In the genomic region with DNA sequence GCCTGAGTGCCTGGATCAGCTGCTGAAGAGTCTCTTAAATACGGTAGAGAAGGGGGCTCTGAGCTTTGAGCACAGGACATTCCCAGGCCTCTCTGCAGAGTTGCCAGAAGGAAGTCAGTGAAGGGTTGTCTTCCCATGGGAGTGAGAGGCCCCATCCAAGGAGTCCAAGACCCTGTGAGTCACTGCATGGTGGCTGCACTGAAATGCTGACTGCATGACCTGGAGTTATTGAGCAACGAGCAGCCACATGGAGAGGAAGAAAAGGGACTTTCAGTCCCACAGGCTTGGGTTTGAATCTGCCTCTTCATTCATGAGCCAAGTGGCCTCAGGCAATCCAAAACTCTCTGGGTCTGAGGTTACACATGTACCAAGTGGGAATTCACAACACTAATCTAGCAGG, we compare ENCODE assay signal across 16 cellular contexts.
DNase-seq lines count a peak whose midpoint lies in the region; ATAC-seq and TF ChIP-seq lines count a peak whose summit lies in the region.
"Had no signal": no experiment of that assay in that cellular context is flagged by ENCODE, and none has a peak within 500 bp of the region (broad histone marks: within the 10 kb centered on the region; RNA-seq: fewer than 3 reads in every experiment).

No MANE protein-coding gene starts in this region.

- no peaks in the 10 kb centered on the region for H3K4me1 ChIP-seq in breast epithelium
- H3K4me1 ChIP-seq in mammary epithelial cell (ENCODE audit: insufficient read depth, low read length), result peaks cover 18% of the 10 kb centered on the region
- H3K4me1 ChIP-seq in right cardiac atrium (ENCODE audit: control insufficient read depth, insufficient read depth, low read length), result no peaks in the 10 kb centered on the region
- H3K4me1 ChIP-seq in subcutaneous abdominal adipose tissue (ENCODE audit: control insufficient read depth in 5 of 5, insufficient read depth in 5 of 5, low read length in 5 of 5), result peaks cover 5 to 33% (median 20%) of the 10 kb centered on the region in 5 donors
- H3K4me1 ChIP-seq: BE2C, gastrocnemius medialis had no signal

- no peaks in the 10 kb centered on the region for H3K27me3 ChIP-seq in breast epithelium
- no peaks in the 10 kb centered on the region for H3K27me3 ChIP-seq in mammary epithelial cell (ENCODE audit: insufficient read depth, low read length)
- no peaks in the 10 kb centered on the region for H3K27me3 ChIP-seq in right cardiac atrium (ENCODE audit: control insufficient read depth, insufficient read depth)
- H3K27me3 ChIP-seq in subcutaneous abdominal adipose tissue (ENCODE audit: control insufficient read depth in 5 of 5, insufficient read depth in 4 of 5, low read length in 5 of 5), result no peaks in the 10 kb centered on the region
- H3K27me3 ChIP-seq: BE2C, gastrocnemius medialis had no signal

- dilution Hi-C loops in mammary epithelial cell (cut with HindIII; ENCODE audit: low sequenced_read_pairs), result no loop called here

- no peak overlapping the region for H3K4me2 ChIP-seq in mammary epithelial cell (ENCODE audit: insufficient read depth, low read depth, low read length)

- H3K9me3 Mint-ChIP-seq in MCF 10A (ENCODE audit: unreplicated experiment), result no peaks in the 10 kb centered on the region
- H3K9me3 Mint-ChIP-seq: activated CD4-positive, alpha-beta T cell treated with anti-CD3 and anti-CD28 coated beads, Interleukin-2, amount 10 ng/mL, durations not matched to agents 24 days and 14 days; dendritic cell treated with granulocyte-macrophage colony-stimulating factor and Interleukin-4, amounts not matched to agents 40 ng/mL and 50 ng/mL, for 4 days had no signal

- H3K4me3 ChIP-seq in breast epithelium (no peak overlapping the region), mammary epithelial cell (replicated peaks in 1 of 3; ENCODE audit: insufficient read depth in 1 of 3, low read depth in 2 of 3, low read length in 3 of 3) (no peak overlapping the region), right cardiac atrium (ENCODE audit: low read length) (no peak overlapping the region), subcutaneous abdominal adipose tissue (ENCODE audit: low read depth in 1 of 5, low read length in 5 of 5) (no peak overlapping the region)
- H3K4me3 ChIP-seq: gastrocnemius medialis had no signal

- BruUV-seq in MCF 10A (replicated peaks; lab: Mats Ljungman, UMichigan) (no TSS peak), mammary epithelial cell (replicated peaks; lab: Mats Ljungman, UMichigan) (no TSS peak)

- POLR2A ChIA-PET in MCF 10A (lab: Yijun Ruan, JAX), result no interaction called here

- H3K4me1 Mint-ChIP-seq in MCF 10A (ENCODE audit: insufficient read depth, unreplicated experiment), result peaks cover 7% of the 10 kb centered on the region
- H3K4me1 Mint-ChIP-seq: activated CD4-positive, alpha-beta T cell treated with anti-CD3 and anti-CD28 coated beads, Interleukin-2, amount 10 ng/mL, durations not matched to agents 24 days and 14 days had no signal

- H2AFZ ChIP-seq in mammary epithelial cell (ENCODE audit: low read depth, low read length), result no peak overlapping the region

- H3K9ac ChIP-seq in mammary epithelial cell (ENCODE audit: insufficient read depth, low read length) (no peak overlapping the region), subcutaneous abdominal adipose tissue (ENCODE audit: low read length in 5 of 5) (no peak overlapping the region)

- peak; percentile 71 to 82 for ATAC-seq in right cardiac atrium

- H3K27ac ChIP-seq in breast epithelium (no peak overlapping the region), mammary epithelial cell (ENCODE audit: insufficient read depth, low read depth, low read length) (no peak overlapping the region), right cardiac atrium (ENCODE audit: low read length) (no peak overlapping the region), subcutaneous abdominal adipose tissue (ENCODE audit: low read depth, low read length) (peak overlapping the region; percentile 37)
- H3K27ac ChIP-seq: gastrocnemius medialis had no signal

- CTCF ChIA-PET in MCF 10A (lab: Yijun Ruan, JAX), result interaction anchor here (0.8 to 2.0 kb wide), 3 partner anchors 9 to 24 kb away, joined by 3 to 7 read pairs (median 3); no protein-coding TSS in a partner anchor
- CTCF ChIA-PET in mammary epithelial cell (lab: Charles Lee; ENCODE audit: low non-redundant PET), result no interaction called here

- intact Hi-C loops in MCF 10A (cut with micrococcal nuclease) (no loop called here), breast epithelium (cut with DNase I; ENCODE audit: low total_unique reads) (no loop called here), mammary epithelial cell (cut with micrococcal nuclease) (no loop called here), right cardiac atrium (cut with DNase I) (no loop called here)

- DNase-seq in MCF 10A (ENCODE audit: unreplicated experiment), result peak; percentile 81
- no peak for DNase-seq in breast epithelium (ENCODE audit: low spot score in 2 of 2)
- peak; percentile 77 for DNase-seq in mammary epithelial cell
- DNase-seq in right cardiac atrium, result peak in 2 of 3 donors; percentile 52 to 62
- no peak for DNase-seq in AML-193 (lab: John Stamatoyannopoulos, UW)
- DNase-seq in NCI-H1105 (lab: John Stamatoyannopoulos, UW), result no peak
- no peak for DNase-seq in DMS53 treated with DMSO at 0.1 percent for 48 hours (lab: John Stamatoyannopoulos, UW; ENCODE audit: unreplicated experiment)
- DNase-seq: 8988T; activated CD4-positive, alpha-beta T cell treated with anti-CD3 and anti-CD28 coated beads, Interleukin-2, amount 10 ng/mL, durations not matched to agents 24 days and 14 days; BE2C; NCI-H1436 treated with DMSO at 0.1 percent for 48 hours; SHP77 treated with DMSO at 0.1 percent for 48 hours; T-helper 1 cell had no signal

- H3K27ac Mint-ChIP-seq in MCF 10A (ENCODE audit: low read depth, unreplicated experiment), result no peak overlapping the region
- H3K27ac Mint-ChIP-seq: activated CD4-positive, alpha-beta T cell treated with anti-CD3 and anti-CD28 coated beads, Interleukin-2, amount 10 ng/mL, durations not matched to agents 24 days and 14 days; dendritic cell treated with granulocyte-macrophage colony-stimulating factor and Interleukin-4, amounts not matched to agents 40 ng/mL and 50 ng/mL, for 4 days had no signal

- H3K27me3 Mint-ChIP-seq in MCF 10A (ENCODE audit: insufficient read depth, unreplicated experiment), result no peaks in the 10 kb centered on the region

- H4K20me1 ChIP-seq in mammary epithelial cell (ENCODE audit: insufficient read depth, low read length), result no peaks in the 10 kb centered on the region

- in situ Hi-C loops in mammary epithelial cell (cut with MboI; ENCODE audit: low sequenced_read_pairs in 2 of 2), result no loop called here

- H3K4me3 Mint-ChIP-seq in MCF 10A (ENCODE audit: unreplicated experiment), result no peak overlapping the region
- H3K4me3 Mint-ChIP-seq: activated CD4-positive, alpha-beta T cell treated with anti-CD3 and anti-CD28 coated beads, Interleukin-2, amount 10 ng/mL, durations not matched to agents 24 days and 14 days; dendritic cell treated with granulocyte-macrophage colony-stimulating factor and Interleukin-4, amounts not matched to agents 40 ng/mL and 50 ng/mL, for 4 days had no signal

- no peaks in the 10 kb centered on the region for H3K9me3 ChIP-seq in breast epithelium
- no peaks in the 10 kb centered on the region for H3K9me3 ChIP-seq in mammary epithelial cell (replicated peaks; ENCODE audit: insufficient read depth, low read length)
- no peaks in the 10 kb centered on the region for H3K9me3 ChIP-seq in right cardiac atrium (ENCODE audit: control insufficient read depth, low read length)
- H3K9me3 ChIP-seq in subcutaneous abdominal adipose tissue (ENCODE audit: control insufficient read depth in 5 of 5, low read length in 5 of 5), result no peaks in the 10 kb centered on the region
- H3K9me3 ChIP-seq: BE2C, gastrocnemius medialis had no signal

- no peak for TF ChIP-seq POLR2A in breast epithelium (IDR thresholded peaks at IDR 0.05)

- no peaks in the 10 kb centered on the region for H3K79me2 ChIP-seq in mammary epithelial cell (ENCODE audit: insufficient read depth, low read length)

- no peaks in the 10 kb centered on the region for H3K36me3 Mint-ChIP-seq in MCF 10A (ENCODE audit: insufficient read depth, unreplicated experiment)

- WGBS in mammary epithelial cell (ENCODE audit: low coverage, missing lambda C conversion rate), result 69% methylated on average over 2 of the region's 2 CpGs
- 49% methylated on average over 2 of the region's 2 CpGs for WGBS in right cardiac atrium

- no peak for TF ChIP-seq CTCF in MCF 10A (IDR thresholded peaks at IDR 0.05; ENCODE audit: unreplicated experiment)
- no peak for TF ChIP-seq CTCF in breast epithelium (IDR thresholded peaks at IDR 0.05)
- no peak for TF ChIP-seq CTCF in mammary epithelial cell (conservative IDR thresholded peaks at IDR 0.05 in 1 of 2, IDR thresholded peaks at IDR 0.05 in 1 of 2; ENCODE audit: extremely low read depth in 1 of 2, insufficient read depth in 1 of 2, low read depth in 1 of 2, low read length in 2 of 2)

- H3K36me3 ChIP-seq in breast epithelium (no peaks in the 10 kb centered on the region), mammary epithelial cell (ENCODE audit: insufficient read depth, low read length) (no peaks in the 10 kb centered on the region), subcutaneous abdominal adipose tissue (ENCODE audit: control insufficient read depth in 5 of 5, insufficient read depth in 5 of 5, low read length in 5 of 5) (no peaks in the 10 kb centered on the region)
- H3K36me3 ChIP-seq: BE2C, gastrocnemius medialis had no signal

Comparison
In these comparisons a context has a peak if more than half of its experiments do, and no peak if none do; other contexts are left out.
1. DNase-seq: peak in MCF 10A (single experiment), mammary epithelial cell (single experiment) and right cardiac atrium (2 of 3); none in breast epithelium (0 of 2), AML-193 (0 of 2), NCI-H1105 (single experiment) and DMS53 treated with DMSO at 0.1 percent for 48 hours (single experiment).